Comparison of ENCODE assay signal across 8 cellular contexts in genomic region chr17:35588196-35588920, GRCh38. TPM values are rescaled to one million over a fixed set of nuclear protein-coding genes. Genes with fewer than 3 reads are reported as not detected.
DNase-seq lines count a peak whose midpoint lies in the region; ATAC-seq and TF ChIP-seq lines count a peak whose summit lies in the region.

No MANE protein-coding gene starts in this region.

- peaks cover 22% of the 10 kb centered on the region for H3K4me1 ChIP-seq in DOHH2 (ENCODE audit: control insufficient read depth, low read length)
- H3K4me1 ChIP-seq in mammary epithelial cell (ENCODE audit: insufficient read depth, low read length) = peaks cover 7% of the 10 kb centered on the region
- peaks cover 8% of the 10 kb centered on the region for H3K4me1 ChIP-seq in mucosa of stomach (ENCODE audit: control insufficient read depth, insufficient read depth, low read length)

- H4K20me1 ChIP-seq in DOHH2 (ENCODE audit: control insufficient read depth, insufficient read depth, low read depth, low read length) = no peaks in the 10 kb centered on the region
- no peaks in the 10 kb centered on the region for H4K20me1 ChIP-seq in mammary epithelial cell (ENCODE audit: insufficient read depth, low read length)

- peak overlapping the region; percentile 96 for H3K4me3 ChIP-seq in DOHH2 (ENCODE audit: low read length)
- peak overlapping the region; percentile 100 for H3K4me3 ChIP-seq in MG63
- peak overlapping the region; percentile 38 to 89 (median 84) for H3K4me3 ChIP-seq in mammary epithelial cell (replicated peaks in 1 of 3; ENCODE audit: insufficient read depth in 1 of 3, low read depth in 2 of 3, low read length in 3 of 3)
- H3K4me3 ChIP-seq in mucosa of stomach (ENCODE audit: low read length) = peak overlapping the region; percentile 75

- TF ChIP-seq CTCF in DOHH2 (IDR thresholded peaks at IDR 0.05; ENCODE audit: low read depth, low read length, poor library complexity, severe bottlenecking) = no peak
- no peak for TF ChIP-seq CTCF in mammary epithelial cell (conservative IDR thresholded peaks at IDR 0.05 in 1 of 2, IDR thresholded peaks at IDR 0.05 in 1 of 2; ENCODE audit: extremely low read depth in 1 of 2, insufficient read depth in 1 of 2, low read depth in 1 of 2, low read length in 2 of 2)

- intact Hi-C loops in mammary epithelial cell (cut with micrococcal nuclease) = loop anchor here (5.0 to 10.0 kb wide), 2 partner anchors 216 to 346 kb away; partner anchors contain the start of genes SLFN5 and TAF15

- peaks cover 3% of the 10 kb centered on the region; the same call in 1 of the 2 replicates for H3F3A ChIP-seq in DOHH2 (ENCODE audit: control insufficient read depth, insufficient read depth)

- 14% methylated on average over 12 of the region's 12 CpGs for WGBS in mammary epithelial cell (ENCODE audit: low coverage, missing lambda C conversion rate)

- CTCF ChIA-PET in mammary epithelial cell (lab: Charles Lee; ENCODE audit: low non-redundant PET) = interaction anchor here (0.7 kb wide), 1 partner anchor 32 kb away, joined by 4 read pairs; no protein-coding TSS in a partner anchor

- DNase-seq in MG63 (no peak), mammary epithelial cell (peak; percentile 92), NCI-H187 treated with DMSO at 0.1 percent for 48 hours (lab: John Stamatoyannopoulos, UW) (no peak), NCI-H345 treated with DMSO at 0.1 percent for 48 hours (lab: John Stamatoyannopoulos, UW; ENCODE audit: unreplicated experiment) (no peak)

- no peak overlapping the region for H2AFZ ChIP-seq in mammary epithelial cell (ENCODE audit: low read depth, low read length)

- no peaks in the 10 kb centered on the region for H3K9me3 ChIP-seq in DOHH2 (ENCODE audit: control insufficient read depth, insufficient read depth, low read length)
- no peaks in the 10 kb centered on the region for H3K9me3 ChIP-seq in MG63
- no peaks in the 10 kb centered on the region for H3K9me3 ChIP-seq in mammary epithelial cell (replicated peaks; ENCODE audit: insufficient read depth, low read length)
- no peaks in the 10 kb centered on the region for H3K9me3 ChIP-seq in mucosa of stomach (ENCODE audit: control insufficient read depth, low read length)

- peaks cover 57% of the 10 kb centered on the region for H3K79me2 ChIP-seq in DOHH2 (ENCODE audit: control insufficient read depth, low read length)
- H3K79me2 ChIP-seq in mammary epithelial cell (ENCODE audit: insufficient read depth, low read length) = peaks cover 58% of the 10 kb centered on the region

- H3K27me3 ChIP-seq in DOHH2 (ENCODE audit: control insufficient read depth, low read length) = no peaks in the 10 kb centered on the region; the same call in 1 of the 2 replicates
- no peaks in the 10 kb centered on the region for H3K27me3 ChIP-seq in MG63
- H3K27me3 ChIP-seq in mammary epithelial cell (ENCODE audit: insufficient read depth, low read length) = no peaks in the 10 kb centered on the region
- H3K27me3 ChIP-seq in mucosa of stomach (ENCODE audit: control insufficient read depth, insufficient read depth, low read length) = no peaks in the 10 kb centered on the region

- no TSS peak for BruUV-seq in mammary epithelial cell (replicated peaks; lab: Mats Ljungman, UMichigan)

- peak overlapping the region; percentile 99 for H3K9ac ChIP-seq in mammary epithelial cell (ENCODE audit: insufficient read depth, low read length)
- H3K9ac ChIP-seq in mucosa of stomach (ENCODE audit: low read length) = peak overlapping the region; percentile 91

- in situ Hi-C loops in mammary epithelial cell (cut with MboI; ENCODE audit: low sequenced_read_pairs in 2 of 2) = no loop called here

- no peak overlapping the region for H3K27ac ChIP-seq in DOHH2 (ENCODE audit: low read depth, low read length)
- H3K27ac ChIP-seq in mammary epithelial cell (ENCODE audit: insufficient read depth, low read depth, low read length) = peak overlapping the region; percentile 89

- no peak for ATAC-seq in GM21447 (IDR thresholded peaks at IDR 0.05; ENCODE audit: unreplicated experiment)
- no peak for ATAC-seq in GM19023 (IDR thresholded peaks at IDR 0.05; ENCODE audit: unreplicated experiment)

- H3K9me2 ChIP-seq in DOHH2 (replicated peaks; ENCODE audit: control insufficient read depth, low read length) = no peaks in the 10 kb centered on the region

- dilution Hi-C loops in mammary epithelial cell (cut with HindIII; ENCODE audit: low sequenced_read_pairs) = no loop called here

- H3K4me2 ChIP-seq in DOHH2 (ENCODE audit: low read length) (peak overlapping the region; percentile 80), mammary epithelial cell (ENCODE audit: insufficient read depth, low read depth, low read length) (peak overlapping the region; percentile 73)

- H3K36me3 ChIP-seq in DOHH2 (ENCODE audit: control insufficient read depth, low read length) = no peaks in the 10 kb centered on the region
- peaks cover 9% of the 10 kb centered on the region for H3K36me3 ChIP-seq in MG63
- H3K36me3 ChIP-seq in mammary epithelial cell (ENCODE audit: insufficient read depth, low read length) = no peaks in the 10 kb centered on the region
- no peaks in the 10 kb centered on the region for H3K36me3 ChIP-seq in mucosa of stomach (ENCODE audit: control insufficient read depth, insufficient read depth, low read length)

RNA-seq across cellular contexts. Expression of gene AP2B1, which starts 1.2 kb away (rescaled TPM):
- total RNA-seq in MG63 (2014; rRNA removed; shearing (Covaris generic); ENCODE audit: low replicate concordance) = 52.9 and 65.0 TPM in 2 replicates
- total RNA-seq in mammary epithelial cell = 100 to 1,000 TPM; 168 to 227 TPM
- polyA plus RNA-seq in mammary epithelial cell = 166 TPM
- polyA minus RNA-seq in mammary epithelial cell = 295 TPM

RNA-seq across cellular contexts. Expression of gene PEX12, which starts 10.0 kb away (rescaled TPM):
- total RNA-seq in MG63 (2014; rRNA removed; shearing (Covaris generic); ENCODE audit: low replicate concordance) = 3.9 and 6.1 TPM in 2 replicates
- total RNA-seq in mammary epithelial cell = 1 to 10 TPM; 5.7 to 8.7 TPM
- 8.0 TPM for polyA plus RNA-seq in mammary epithelial cell
- 18.7 TPM for polyA minus RNA-seq in mammary epithelial cell

RNA-seq across cellular contexts. Expression of gene SLFN14, which starts 27.7 kb away (rescaled TPM):
- total RNA-seq in MG63 (2014; rRNA removed; shearing (Covaris generic); ENCODE audit: low replicate concordance) = not detected in 2 replicates
- total RNA-seq in mammary epithelial cell = not detected
- not detected for polyA plus RNA-seq in mammary epithelial cell
- polyA minus RNA-seq in mammary epithelial cell = not detected

RNA-seq across cellular contexts. Expression of gene SLFN12L, which starts 50.9 kb away (rescaled TPM):
- not detected in 2 replicates for total RNA-seq in MG63 (2014; rRNA removed; shearing (Covaris generic); ENCODE audit: low replicate concordance)
- under 1 TPM; 0.12 to 0.17 TPM for total RNA-seq in mammary epithelial cell
- polyA plus RNA-seq in mammary epithelial cell = 0.05 TPM
- not detected for polyA minus RNA-seq in mammary epithelial cell
